In genomic region chr1:2781627-2782026, GRCh38 we compare ENCODE assay signal across 11 cellular contexts.
"Had no signal": no experiment of that assay in that cellular context is flagged by ENCODE, and none has a peak within 500 bp of the region (broad histone marks: within the 10 kb centered on the region; RNA-seq: fewer than 3 reads in every experiment).

No MANE protein-coding gene starts in this region.

- H3K9ac ChIP-seq: KMS-11 had no signal

- DNase-seq: H9, HCEC 1CT, HFFc6, IMR-90, KBM-7 had no signal

- H3K4me2 ChIP-seq: GM23338, KMS-11 had no signal

- H3K27ac ChIP-seq: HL-60, KMS-11 had no signal

- FAIRE-seq: H1, H54, HepG2 had no signal

- H2AFZ ChIP-seq: GM23338 had no signal

- ATAC-seq: GM23338, HepG2 had no signal

- H3K4me3 ChIP-seq: GM23338 had no signal
